In the genomic region with DNA sequence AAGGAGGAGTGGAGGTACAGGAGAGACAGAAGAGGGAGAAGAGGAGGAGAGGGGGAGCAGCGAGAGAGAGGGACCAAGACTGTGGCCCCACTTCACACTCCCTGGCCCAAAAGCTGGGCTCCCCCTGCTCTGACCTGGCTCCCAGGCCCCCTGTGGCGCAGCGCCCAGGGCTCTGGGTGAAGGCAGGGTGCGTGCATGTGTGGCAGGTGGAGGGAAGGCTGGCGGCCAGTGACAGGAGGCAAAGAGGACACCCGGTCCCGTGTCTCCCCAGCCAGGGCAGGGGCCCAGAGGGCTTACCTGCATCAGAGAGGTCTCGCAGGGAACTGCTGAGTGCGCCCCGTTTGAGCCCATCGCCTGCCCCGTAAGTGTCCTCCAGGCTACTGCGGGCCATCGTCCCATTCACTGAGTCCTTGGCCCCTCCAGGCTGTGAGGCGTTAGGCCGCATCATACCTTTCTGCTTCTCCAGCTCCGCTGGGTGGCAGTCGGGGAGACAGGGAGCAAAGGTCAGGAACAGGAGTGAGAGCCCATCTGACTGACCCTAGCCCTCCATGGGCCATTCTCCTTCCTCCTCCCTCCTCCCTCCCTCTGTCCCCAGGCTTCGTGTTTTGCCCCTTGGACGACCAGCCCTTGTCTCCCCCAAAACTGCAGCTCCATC, we compare ENCODE assay signal across 23 cellular contexts. TPM values are rescaled to one million over a fixed set of nuclear protein-coding genes. Genes with fewer than 3 reads are reported as not detected.
DNase-seq lines count a peak whose midpoint lies in the region; ATAC-seq, FAIRE-seq and TF ChIP-seq lines count a peak whose summit lies in the region.
"Had no signal": no experiment of that assay in that cellular context is flagged by ENCODE, and none has a peak within 500 bp of the region (broad histone marks: within the 10 kb centered on the region; RNA-seq: fewer than 3 reads in every experiment).

No MANE protein-coding gene starts in this region.

- DNase-seq in stimulated activated naive CD8-positive, alpha-beta T cell treated with anti-CD3 and anti-CD28 coated beads, Interleukin-15, amount 100 ng/mL, for 72 hours = no peak
- DNase-seq in stimulated activated naive CD8-positive, alpha-beta T cell treated with anti-CD3 and anti-CD28 coated beads, Interleukin-15, Interleukin-2, amounts not matched to agents 100 U/mL and 50 U/mL, for 24 hours = no peak
- DNase-seq in K562 (ENCODE audit: extremely low read depth in 1 of 4, low spot score in 3 of 4) (no peak), GF-D8 (lab: John Stamatoyannopoulos, UW) (no peak)
- DNase-seq: BE2C; C1 segment of cervical spinal cord; CD4-positive, alpha-beta memory T cell; CD4-positive, CD25-positive, alpha-beta regulatory T cell; CD8-positive, alpha-beta memory T cell; COR-L47; DMS 273 treated with DMSO at 0.1 percent for 48 hours; DMS153; DMS53; DMS79; DND-41; EL; GDM1 had no signal

- POLR2A ChIA-PET in K562 (lab: Yijun Ruan, JAX) = interaction anchor here (0.8 to 1.5 kb wide), 4 partner anchors 11 to 17 kb away, joined by 3 to 9 read pairs (median 4); a partner anchor contains a TSS

- FAIRE-seq in K562 (lab: Jason Lieb, UNC) = no peak
- FAIRE-seq: A549, GM12891, GM19239 had no signal

- in situ Hi-C loops in K562 (cut with MboI) = no loop called here

- no peak overlapping the region for H2AFZ ChIP-seq in K562 (ENCODE audit: low read depth, low read length)

- no peak for TF ChIP-seq EP300 in K562 (IDR thresholded peaks at IDR 0.05; ENCODE audit: low read length)

- H3K9me3 ChIP-seq in K562 (replicated peaks; ENCODE audit: control insufficient read depth, insufficient read depth, low read depth, low read length) = no peaks in the 10 kb centered on the region
- H3K9me3 ChIP-seq: A549, BE2C, BLaER1 had no signal

- intact Hi-C loops in K562 (cut with micrococcal nuclease) = no loop called here

- ATAC-seq in stimulated activated naive CD8-positive, alpha-beta T cell treated with anti-CD3 and anti-CD28 coated beads, Interleukin-15, amount 100 ng/mL, for 72 hours = peak; percentile 21
- no peak for ATAC-seq in stimulated activated naive CD8-positive, alpha-beta T cell treated with anti-CD3 and anti-CD28 coated beads, Interleukin-15, Interleukin-2, amounts not matched to agents 100 U/mL and 50 U/mL, for 24 hours
- ATAC-seq in K562 (no peak), HG03175 (IDR thresholded peaks at IDR 0.05; ENCODE audit: unreplicated experiment) (no peak)
- ATAC-seq: A549 had no signal

- H3K4me2 ChIP-seq in K562 (ENCODE audit: insufficient read depth, low read length) = no peak overlapping the region
- H3K4me2 ChIP-seq: A549, BLaER1 had no signal

- no peak overlapping the region for H3K27ac ChIP-seq in K562 (ENCODE audit: extremely low read depth, low read depth, low read length)
- H3K27ac ChIP-seq: A549, BLaER1 had no signal

- no peaks in the 10 kb centered on the region for H3K9me3 Mint-ChIP-seq in stimulated activated naive CD8-positive, alpha-beta T cell treated with anti-CD3 and anti-CD28 coated beads, Interleukin-15, amount 100 ng/mL, for 72 hours
- H3K9me3 Mint-ChIP-seq: CD4-positive, alpha-beta memory T cell; CD8-positive, alpha-beta memory T cell had no signal

- CTCF ChIA-PET in K562 (lab: Yijun Ruan, JAX; ENCODE audit: low intra/inter-chr PET ratio) = no interaction called here

- WGBS in K562 (ENCODE audit: insufficient coverage, low coverage, missing lambda C conversion rate) = 77% methylated on average over 7 of the region's 20 CpGs

- H3K4me3 ChIP-seq in K562 = no peak overlapping the region
- H3K4me3 ChIP-seq: A549, BLaER1 had no signal

- H3K9me1 ChIP-seq in K562 (ENCODE audit: control insufficient read depth, insufficient read depth, low read length) = no peaks in the 10 kb centered on the region

- H3K4me1 ChIP-seq in K562 (replicated peaks in 1 of 2; ENCODE audit: control insufficient read depth in 2 of 2, insufficient read depth in 2 of 2, low read length in 2 of 2) = peaks cover 0 to 7% of the 10 kb centered on the region in 2 experiments; a peak in 1 of 5 replicates
- H3K4me1 ChIP-seq: A549, BE2C had no signal

- no peak for TF ChIP-seq CTCF in K562 (IDR thresholded peaks at IDR 0.05 in 2 of 3, conservative IDR thresholded peaks at IDR 0.05 in 1 of 3; ENCODE audit: insufficient read depth in 2 of 3, low read depth in 1 of 3, low read length in 3 of 3)

- no peaks in the 10 kb centered on the region; the same call in 1 of the 2 replicates for H4K20me1 ChIP-seq in K562 (replicated peaks; ENCODE audit: control insufficient read depth, insufficient read depth, low read length)

- TF ChIP-seq RAD21 in K562 (CRISPR knock-in tag; conservative IDR thresholded peaks at IDR 0.05 in 1 of 2, IDR thresholded peaks at IDR 0.05 in 1 of 2) = no peak

- peak overlapping the region in 1 of 2 experiments; percentile 26; a peak in 2 of 4 replicates for H3K9ac ChIP-seq in K562 (ENCODE audit: insufficient read depth in 1 of 2, low read depth in 2 of 2, low read length in 2 of 2)
- H3K9ac ChIP-seq: BLaER1 had no signal

- H3K79me2 ChIP-seq in K562 (ENCODE audit: control insufficient read depth, insufficient read depth, low read length) = no peaks in the 10 kb centered on the region

- peaks cover 35% of the 10 kb centered on the region; the same call in 2 of the 3 replicates for H3K36me3 ChIP-seq in K562 (ENCODE audit: control insufficient read depth, insufficient read depth, low read length)
- H3K36me3 ChIP-seq: BE2C, BLaER1 had no signal

- H3K27me3 Mint-ChIP-seq in stimulated activated naive CD8-positive, alpha-beta T cell treated with anti-CD3 and anti-CD28 coated beads, Interleukin-15, amount 100 ng/mL, for 72 hours = no peaks in the 10 kb centered on the region
- H3K27me3 Mint-ChIP-seq: CD4-positive, alpha-beta memory T cell had no signal

- H3K4me3 Mint-ChIP-seq in stimulated activated naive CD8-positive, alpha-beta T cell treated with anti-CD3 and anti-CD28 coated beads, Interleukin-15, amount 100 ng/mL, for 72 hours = no peak overlapping the region
- H3K4me3 Mint-ChIP-seq: CD14-positive monocyte; CD4-positive, alpha-beta memory T cell; CD4-positive, CD25-positive, alpha-beta regulatory T cell; CD8-positive, alpha-beta memory T cell had no signal

- H3K4me1 Mint-ChIP-seq in stimulated activated naive CD8-positive, alpha-beta T cell treated with anti-CD3 and anti-CD28 coated beads, Interleukin-15, amount 100 ng/mL, for 72 hours = peaks cover 9% of the 10 kb centered on the region
- H3K4me1 Mint-ChIP-seq: CD14-positive monocyte; CD4-positive, alpha-beta memory T cell; CD4-positive, CD25-positive, alpha-beta regulatory T cell; CD8-positive, alpha-beta memory T cell had no signal

- BruUV-seq in K562 (replicated peaks; lab: Mats Ljungman, UMichigan) = no TSS peak

- H3K27ac Mint-ChIP-seq in stimulated activated naive CD8-positive, alpha-beta T cell treated with anti-CD3 and anti-CD28 coated beads, Interleukin-15, amount 100 ng/mL, for 72 hours = no peak overlapping the region
- H3K27ac Mint-ChIP-seq: CD14-positive monocyte; CD4-positive, CD25-positive, alpha-beta regulatory T cell had no signal

- no peak for TF ChIP-seq POLR2A in K562 (conservative IDR thresholded peaks at IDR 0.05)

- H3K27me3 ChIP-seq in K562 (ENCODE audit: control insufficient read depth in 2 of 2, insufficient read depth in 2 of 2, low read length in 2 of 2) = no peaks in the 10 kb centered on the region
- H3K27me3 ChIP-seq: BE2C had no signal

TF ChIP-seq in K562, 482 proteins besides CTCF, POLR2A, EP300 and RAD21:
- TF ChIP-seq HMGN3 (IDR thresholded peaks at IDR 0.05; ENCODE audit: borderline replicate concordance, extremely low read depth, insufficient read length, low read depth, low read length) (no peak), RBFOX2 (IDR thresholded peaks at IDR 0.05; ENCODE audit: low read depth, low read length) (peak; percentile 57), POLR2G (IDR thresholded peaks at IDR 0.05; ENCODE audit: low read depth, low read length) (peak; percentile 59)

RNA-seq across cellular contexts. Expression of a gene that starts 11.1 kb away (rescaled TPM):
- 402 and 573 TPM in 2 replicates for total RNA-seq in K562 (2011; cell fraction: chromatin; rRNA removed; ENCODE audit: low replicate concordance)
- 257 and 272 TPM in 2 replicates for total RNA-seq in K562 (2011; cell fraction: nucleolus; rRNA removed)
- 184 and 231 TPM in 2 replicates for total RNA-seq in K562 (2011; cell fraction: nucleoplasm; rRNA removed)
- total RNA-seq in K562 (2014; rRNA removed) = 61.1 and 82.1 TPM in 2 replicates
- total RNA-seq in K562 (2014; rRNA removed; fragmentation: Illumina TruSeq; extraction: Trizol) = 44.5 and 53.1 TPM in 2 replicates
- total RNA-seq in K562 (2015; rRNA removed; fragmentation: Illumina TruSeq; extraction: Trizol) = 41.4 and 43.4 TPM in 2 replicates
- total RNA-seq in K562 (2021) = 110 and 136 TPM in 2 replicates
- polyA plus RNA-seq in K562 (2011; rRNA removed) = 52.4 and 82.6 TPM in 2 replicates
- 45.7 and 53.1 TPM in 2 replicates for polyA plus RNA-seq in K562 (2011; cell fraction: cytosol; rRNA removed)
- polyA plus RNA-seq in K562 (2011; cell fraction: nucleus; rRNA removed) = 311 and 369 TPM in 2 replicates
- 64.3 and 71.8 TPM in 2 replicates for polyA plus RNA-seq in K562 (2012)
- polyA plus RNA-seq in K562 (2014; fragmentation: Illumina TruSeq; extraction: Trizol) = 59.1 and 66.6 TPM in 2 replicates
- polyA plus RNA-seq in K562 (2014; fragmentation: Nextera tagmentation; extraction: Ambion mirVana) = under 1 TPM; 0.62 to 0.83 TPM
- polyA plus RNA-seq in K562 (2014; rRNA removed) = 44.0 and 64.7 TPM in 2 replicates
- polyA minus RNA-seq in K562 (2011; rRNA and poly(A)+ RNA removed) = 81.5 and 92.7 TPM in 2 replicates
- polyA minus RNA-seq in K562 (2011; cell fraction: cytosol; rRNA and poly(A)+ RNA removed) = 71.3 and 80.0 TPM in 2 replicates
- polyA minus RNA-seq in K562 (2011; cell fraction: nucleus; rRNA and poly(A)+ RNA removed) = 113 and 144 TPM in 2 replicates

RNA-seq across cellular contexts. Expression of a gene that starts 45.2 kb away (rescaled TPM):
- 57.2 and 111 TPM in 2 replicates for total RNA-seq in K562 (2011; cell fraction: chromatin; rRNA removed; ENCODE audit: low replicate concordance)
- total RNA-seq in K562 (2011; cell fraction: nucleolus; rRNA removed) = 39.6 and 44.2 TPM in 2 replicates
- total RNA-seq in K562 (2011; cell fraction: nucleoplasm; rRNA removed) = 63.2 and 85.5 TPM in 2 replicates
- total RNA-seq in K562 (2014; rRNA removed) (18.9 and 20.1 TPM in 2 replicates), K562 (2014; rRNA removed; fragmentation: Illumina TruSeq; extraction: Trizol) (12.3 TPM in 2 replicates), K562 (2015; rRNA removed; fragmentation: Illumina TruSeq; extraction: Trizol) (10.5 and 11.5 TPM in 2 replicates), K562 (2021) (35.9 and 41.8 TPM in 2 replicates)
- polyA plus RNA-seq in K562 (2011; rRNA removed) (23.9 and 25.8 TPM in 2 replicates), K562 (2014; fragmentation: Illumina TruSeq; extraction: Trizol) (31.4 and 32.8 TPM in 2 replicates), K562 (2014; fragmentation: Nextera tagmentation; extraction: Ambion mirVana) (1 to 10 TPM; 2.7 to 2.8 TPM), K562 (2014; rRNA removed) (25.6 and 29.4 TPM in 2 replicates)
- polyA plus RNA-seq in K562 (2011; cell fraction: cytosol; rRNA removed) = 17.7 and 23.5 TPM in 2 replicates
- polyA plus RNA-seq in K562 (2011; cell fraction: nucleus; rRNA removed) = 55.7 and 92.8 TPM in 2 replicates
- polyA plus RNA-seq in K562 (2012) = 24.4 and 70.9 TPM in 2 replicates
- 14.2 and 18.2 TPM in 2 replicates for polyA minus RNA-seq in K562 (2011; rRNA and poly(A)+ RNA removed)
- 16.8 and 18.3 TPM in 2 replicates for polyA minus RNA-seq in K562 (2011; cell fraction: cytosol; rRNA and poly(A)+ RNA removed)
- 32.3 and 34.9 TPM in 2 replicates for polyA minus RNA-seq in K562 (2011; cell fraction: nucleus; rRNA and poly(A)+ RNA removed)
